In the genomic region with DNA sequence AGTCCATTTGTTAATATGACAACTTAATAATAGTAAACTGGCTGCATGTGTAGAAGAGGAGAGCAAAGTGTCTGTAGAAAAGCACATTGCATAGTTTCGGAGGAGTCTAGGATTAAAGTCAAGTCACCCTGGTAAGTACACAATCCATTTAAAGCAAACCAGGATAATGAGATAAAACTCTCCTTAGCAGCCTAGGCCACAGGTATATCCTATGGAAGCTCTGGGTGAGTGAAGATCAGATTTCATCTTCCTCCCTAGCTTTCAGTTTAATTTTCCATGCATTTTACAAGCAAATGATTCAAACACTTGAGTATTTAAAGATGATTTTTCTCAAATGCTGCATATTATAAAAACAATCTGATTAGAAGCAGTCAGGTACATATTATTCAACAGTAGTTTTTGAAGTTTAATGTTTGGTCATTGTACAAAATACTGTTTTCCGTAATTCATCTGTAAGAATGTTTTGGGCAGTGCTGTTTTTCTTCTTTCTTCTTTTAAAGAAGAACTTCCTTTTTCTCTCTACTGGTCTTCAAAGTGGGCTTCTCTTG, we compare ENCODE assay signal across 11 cellular contexts. TPM values are rescaled to one million over a fixed set of nuclear protein-coding genes. Genes with fewer than 3 reads are reported as not detected.
DNase-seq lines count a peak whose midpoint lies in the region; ATAC-seq and TF ChIP-seq lines count a peak whose summit lies in the region.
"Had no signal": no experiment of that assay in that cellular context is flagged by ENCODE, and none has a peak within 500 bp of the region (broad histone marks: within the 10 kb centered on the region; RNA-seq: fewer than 3 reads in every experiment).

No MANE protein-coding gene starts in this region.

- no peaks in the 10 kb centered on the region for H3K9me3 Mint-ChIP-seq in T-helper 2 cell treated with Interferon-gamma antibody and Interleukin-4, amounts not matched to agents 5 μg/mL and 100 μg/mL, for 36 hours
- H3K9me3 Mint-ChIP-seq in endodermal cell (no peaks in the 10 kb centered on the region), progenitor cell of endocrine pancreas (ENCODE audit: low read depth) (no peaks in the 10 kb centered on the region)
- H3K9me3 Mint-ChIP-seq in activated CD8-positive, alpha-beta memory T cell treated with anti-CD3 and anti-CD28 coated beads, Interleukin-2, amount 10 ng/mL, durations not matched to agents 7 days and 5 days (ENCODE audit: low read depth) = no peaks in the 10 kb centered on the region
- H3K9me3 Mint-ChIP-seq: stimulated activated memory B cell treated with anti-CD40 and anti-IgM and Interleukin-4, amounts not matched to agents 10 μg/mL and 1 μg/mL and 100 μg/mL, for 72 hours had no signal

- no peak overlapping the region for H3K27ac ChIP-seq in endodermal cell (ENCODE audit: low read depth, low read length)
- H3K27ac ChIP-seq: SK-N-MC had no signal

- H3K9me3 ChIP-seq in endodermal cell (ENCODE audit: control insufficient read depth, low read length) = no peaks in the 10 kb centered on the region

- H3K9ac ChIP-seq in endodermal cell (ENCODE audit: extremely low read depth, low read length, poor library complexity, severe bottlenecking) = no peak overlapping the region

- no peak for DNase-seq in T-helper 2 cell treated with Interferon-gamma antibody and Interleukin-4, amounts not matched to agents 5 μg/mL and 100 μg/mL, for 36 hours (ENCODE audit: low spot score)
- no peak for DNase-seq in T-helper 2 cell
- DNase-seq in NCI-H526 treated with DMSO at 0.1 percent for 48 hours (lab: John Stamatoyannopoulos, UW) = peak; percentile 44
- DNase-seq in endodermal cell = no peak
- DNase-seq in progenitor cell of endocrine pancreas (ENCODE audit: low spot score, unreplicated experiment) = no peak
- DNase-seq in amygdala (lab: John Stamatoyannopoulos, UW) = no peak
- DNase-seq in activated CD8-positive, alpha-beta memory T cell treated with anti-CD3 and anti-CD28 coated beads, Interleukin-2, amount 10 ng/mL, durations not matched to agents 7 days and 5 days = no peak
- DNase-seq: NCI-H510A treated with DMSO at 0.1 percent for 48 hours had no signal

- H3K4me1 Mint-ChIP-seq in T-helper 2 cell treated with Interferon-gamma antibody and Interleukin-4, amounts not matched to agents 5 μg/mL and 100 μg/mL, for 36 hours (ENCODE audit: low read depth) = peaks cover 58% of the 10 kb centered on the region
- H3K4me1 Mint-ChIP-seq in endodermal cell (peaks cover 66% of the 10 kb centered on the region), progenitor cell of endocrine pancreas (ENCODE audit: low read depth) (peaks cover 54% of the 10 kb centered on the region)
- peaks cover 30% of the 10 kb centered on the region for H3K4me1 Mint-ChIP-seq in activated CD8-positive, alpha-beta memory T cell treated with anti-CD3 and anti-CD28 coated beads, Interleukin-2, amount 10 ng/mL, durations not matched to agents 7 days and 5 days

- peak overlapping the region; percentile 66 for H3K4me3 ChIP-seq in endodermal cell (ENCODE audit: low read length)
- H3K4me3 ChIP-seq: SK-N-MC had no signal

- TF ChIP-seq CTCF in endodermal cell (conservative IDR thresholded peaks at IDR 0.05) (no peak), progenitor cell of endocrine pancreas (IDR thresholded peaks at IDR 0.05; ENCODE audit: unreplicated experiment) (no peak)

- H3K36me3 ChIP-seq in endodermal cell (ENCODE audit: control insufficient read depth, insufficient read depth, low read length) = no peaks in the 10 kb centered on the region

- CTCF ChIA-PET in activated CD8-positive, alpha-beta memory T cell treated with anti-CD3 and anti-CD28 coated beads, Interleukin-2, amount 10 ng/mL, durations not matched to agents 7 days and 5 days (lab: Charles Lee) = no interaction called here

- ATAC-seq in HG02885 (IDR thresholded peaks at IDR 0.05; ENCODE audit: poor library complexity, unreplicated experiment) = no peak
- no peak for ATAC-seq in activated CD8-positive, alpha-beta memory T cell treated with anti-CD3 and anti-CD28 coated beads, Interleukin-2, amount 10 ng/mL, durations not matched to agents 7 days and 5 days
- ATAC-seq: stimulated activated memory B cell treated with anti-CD40 and anti-IgM and Interleukin-4, amounts not matched to agents 10 μg/mL and 1 μg/mL and 100 μg/mL, for 72 hours had no signal

- H3K27me3 ChIP-seq in endodermal cell (ENCODE audit: control insufficient read depth, insufficient read depth, low read length, poor library complexity, severe bottlenecking) = no peaks in the 10 kb centered on the region

- H3K4me3 Mint-ChIP-seq in T-helper 2 cell treated with Interferon-gamma antibody and Interleukin-4, amounts not matched to agents 5 μg/mL and 100 μg/mL, for 36 hours = peak overlapping the region; percentile 53
- peak overlapping the region; percentile 23 for H3K4me3 Mint-ChIP-seq in endodermal cell
- peak overlapping the region; percentile 1 for H3K4me3 Mint-ChIP-seq in progenitor cell of endocrine pancreas (ENCODE audit: low read depth)
- H3K4me3 Mint-ChIP-seq in activated CD8-positive, alpha-beta memory T cell treated with anti-CD3 and anti-CD28 coated beads, Interleukin-2, amount 10 ng/mL, durations not matched to agents 7 days and 5 days = no peak overlapping the region
- H3K4me3 Mint-ChIP-seq: stimulated activated memory B cell treated with anti-CD40 and anti-IgM and Interleukin-4, amounts not matched to agents 10 μg/mL and 1 μg/mL and 100 μg/mL, for 72 hours had no signal

- no peaks in the 10 kb centered on the region for H3K27me3 Mint-ChIP-seq in T-helper 2 cell treated with Interferon-gamma antibody and Interleukin-4, amounts not matched to agents 5 μg/mL and 100 μg/mL, for 36 hours (ENCODE audit: low read depth)
- H3K27me3 Mint-ChIP-seq in endodermal cell (ENCODE audit: insufficient read depth) (no peaks in the 10 kb centered on the region), progenitor cell of endocrine pancreas (no peaks in the 10 kb centered on the region)
- peaks cover 4% of the 10 kb centered on the region for H3K27me3 Mint-ChIP-seq in activated CD8-positive, alpha-beta memory T cell treated with anti-CD3 and anti-CD28 coated beads, Interleukin-2, amount 10 ng/mL, durations not matched to agents 7 days and 5 days
- H3K27me3 Mint-ChIP-seq: stimulated activated memory B cell treated with anti-CD40 and anti-IgM and Interleukin-4, amounts not matched to agents 10 μg/mL and 1 μg/mL and 100 μg/mL, for 72 hours had no signal

- peak overlapping the region; percentile 24 for H3K27ac Mint-ChIP-seq in T-helper 2 cell treated with Interferon-gamma antibody and Interleukin-4, amounts not matched to agents 5 μg/mL and 100 μg/mL, for 36 hours
- H3K27ac Mint-ChIP-seq in endodermal cell = peak overlapping the region; percentile 54
- H3K27ac Mint-ChIP-seq in progenitor cell of endocrine pancreas = peak overlapping the region; percentile 47
- no peak overlapping the region for H3K27ac Mint-ChIP-seq in activated CD8-positive, alpha-beta memory T cell treated with anti-CD3 and anti-CD28 coated beads, Interleukin-2, amount 10 ng/mL, durations not matched to agents 7 days and 5 days
- H3K27ac Mint-ChIP-seq: stimulated activated memory B cell treated with anti-CD40 and anti-IgM and Interleukin-4, amounts not matched to agents 10 μg/mL and 1 μg/mL and 100 μg/mL, for 72 hours had no signal

- peaks cover 32% of the 10 kb centered on the region for H3K4me1 ChIP-seq in endodermal cell (ENCODE audit: control insufficient read depth, insufficient read depth, low read length)

- WGBS in endodermal cell (ENCODE audit: insufficient coverage in 1 of 2, insufficient read length in 1 of 2), 2 experiments = 60 to 77% methylated on average over 1 to 2 of the region's 2 CpGs

- peaks cover 5% of the 10 kb centered on the region for H3K36me3 Mint-ChIP-seq in T-helper 2 cell treated with Interferon-gamma antibody and Interleukin-4, amounts not matched to agents 5 μg/mL and 100 μg/mL, for 36 hours (ENCODE audit: low read depth)
- H3K36me3 Mint-ChIP-seq in endodermal cell (ENCODE audit: low read depth) (no peaks in the 10 kb centered on the region), progenitor cell of endocrine pancreas (ENCODE audit: insufficient read depth) (no peaks in the 10 kb centered on the region)
- peaks cover 1% of the 10 kb centered on the region for H3K36me3 Mint-ChIP-seq in activated CD8-positive, alpha-beta memory T cell treated with anti-CD3 and anti-CD28 coated beads, Interleukin-2, amount 10 ng/mL, durations not matched to agents 7 days and 5 days
- H3K36me3 Mint-ChIP-seq: stimulated activated memory B cell treated with anti-CD40 and anti-IgM and Interleukin-4, amounts not matched to agents 10 μg/mL and 1 μg/mL and 100 μg/mL, for 72 hours had no signal

RNA-seq across cellular contexts. Expression of gene CERS6, which starts 10.2 kb away (rescaled TPM):
- total RNA-seq in endodermal cell (10 to 100 TPM; 41.3 to 52.0 TPM), progenitor cell of endocrine pancreas (32.5 and 34.0 TPM in 2 replicates)
- polyA plus RNA-seq in endodermal cell (2013, experiment 1 of 2) = 31.7 TPM
- polyA plus RNA-seq in endodermal cell (2013, experiment 2 of 2) = 31.6 TPM
- 10 to 100 TPM in 1 of 2 experiments, 1 to 10 TPM in 1; 5.0 to 12.7 TPM for total RNA-seq in activated CD8-positive, alpha-beta memory T cell treated with anti-CD3 and anti-CD28 coated beads, Interleukin-2, amount 10 ng/mL, durations not matched to agents 7 days and 5 days
